13 cellular contexts compared by ENCODE assay signal in genomic region chr6:14710421-14710820, GRCh38.
A peak's percentile ranks its signal among the peaks of the same experiment; 100 is the strongest.
DNase-seq lines count a peak whose midpoint lies in the region; TF ChIP-seq lines count a peak whose summit lies in the region.
"Had no signal": no experiment of that assay in that cellular context is flagged by ENCODE, and none has a peak within 500 bp of the region (broad histone marks: within the 10 kb centered on the region; RNA-seq: fewer than 3 reads in every experiment).

No MANE protein-coding gene starts in this region.

- H3K36me3 Mint-ChIP-seq in CD14-positive monocyte (peaks cover 6 to 7% of the 10 kb centered on the region in 2 donors), glutamatergic neuron (ENCODE audit: unreplicated experiment) (no peaks in the 10 kb centered on the region)
- H3K36me3 Mint-ChIP-seq in activated T-helper 1 cell treated with anti-CD3 and anti-CD28 coated beads, Interleukin-12 subunit alpha, Interleukin-12 subunit beta, Interleukin-2, Interleukin-4 antibody, amounts not matched to agents 30 ng/mL and 10 ng/mL and 1 ng/mL, durations not matched to agents 14 hours and 24 hours and 36 hours (ENCODE audit: low read depth): peaks cover 3% of the 10 kb centered on the region
- H3K36me3 Mint-ChIP-seq: activated naive CD8-positive, alpha-beta T cell had no signal

- intact Hi-C loops in CD14-positive monocyte (cut with micrococcal nuclease): loop anchor here in 1 of 2 donors (10.0 kb wide), 1 partner anchor 436 kb away; no protein-coding TSS in a partner anchor
- intact Hi-C loops in activated T-helper 1 cell treated with anti-CD3 and anti-CD28 coated beads, Interleukin-12 subunit alpha, Interleukin-12 subunit beta, Interleukin-2, Interleukin-4 antibody, amounts not matched to agents 30 ng/mL and 10 ng/mL and 1 ng/mL, durations not matched to agents 14 hours and 24 hours and 36 hours (cut with micrococcal nuclease): loop anchor here (2.0 to 5.0 kb wide), 4 partner anchors 48 to 802 kb away; no protein-coding TSS in a partner anchor

- H3K27me3 Mint-ChIP-seq in CD14-positive monocyte (ENCODE audit: low read depth in 3 of 3): peaks cover 0 to 5% (median 4%) of the 10 kb centered on the region in 3 donors
- H3K27me3 Mint-ChIP-seq in activated T-helper 1 cell treated with anti-CD3 and anti-CD28 coated beads, Interleukin-12 subunit alpha, Interleukin-12 subunit beta, Interleukin-2, Interleukin-4 antibody, amounts not matched to agents 30 ng/mL and 10 ng/mL and 1 ng/mL, durations not matched to agents 14 hours and 24 hours and 36 hours (ENCODE audit: insufficient read depth): peaks cover 4% of the 10 kb centered on the region
- H3K27me3 Mint-ChIP-seq in glutamatergic neuron (ENCODE audit: unreplicated experiment): peaks cover 3% of the 10 kb centered on the region
- H3K27me3 Mint-ChIP-seq: activated naive CD8-positive, alpha-beta T cell had no signal

- POLR2A ChIA-PET in AG04450 (lab: Yijun Ruan, JAX): no interaction called here

- H3K4me3 ChIP-seq in AG04450 (ENCODE audit: low read depth, low read length): no peak overlapping the region
- H3K4me3 ChIP-seq: heart left ventricle had no signal

- H3K9me3 ChIP-seq in AG04450 (ENCODE audit: control insufficient read depth, insufficient read depth, low read length): no peaks in the 10 kb centered on the region

- H3K9me3 Mint-ChIP-seq in CD14-positive monocyte: peaks cover 0 to 5% (median 2%) of the 10 kb centered on the region in 7 donors
- H3K9me3 Mint-ChIP-seq in activated T-helper 1 cell treated with anti-CD3 and anti-CD28 coated beads, Interleukin-12 subunit alpha, Interleukin-12 subunit beta, Interleukin-2, Interleukin-4 antibody, amounts not matched to agents 30 ng/mL and 10 ng/mL and 1 ng/mL, durations not matched to agents 14 hours and 24 hours and 36 hours: no peaks in the 10 kb centered on the region
- H3K9me3 Mint-ChIP-seq in glutamatergic neuron (ENCODE audit: unreplicated experiment): no peaks in the 10 kb centered on the region

- H3K4me3 Mint-ChIP-seq in CD14-positive monocyte: no peak overlapping the region
- no peak overlapping the region for H3K4me3 Mint-ChIP-seq in activated T-helper 1 cell treated with anti-CD3 and anti-CD28 coated beads, Interleukin-12 subunit alpha, Interleukin-12 subunit beta, Interleukin-2, Interleukin-4 antibody, amounts not matched to agents 30 ng/mL and 10 ng/mL and 1 ng/mL, durations not matched to agents 14 hours and 24 hours and 36 hours
- H3K4me3 Mint-ChIP-seq in glutamatergic neuron (ENCODE audit: unreplicated experiment): no peak overlapping the region
- H3K4me3 Mint-ChIP-seq: activated naive CD8-positive, alpha-beta T cell; H9 had no signal

- CTCF ChIA-PET in AG04450 (lab: Charles Lee): interaction anchor here (0.6 to 1.5 kb wide), 6 partner anchors 8 to 581 kb away, joined by 3 to 6 read pairs (median 3); no protein-coding TSS in a partner anchor

- no peaks in the 10 kb centered on the region for H3K27me3 ChIP-seq in AG04450 (ENCODE audit: control insufficient read depth, insufficient read depth, low read length)
- H3K27me3 ChIP-seq: heart left ventricle had no signal

- H3K4me1 Mint-ChIP-seq in CD14-positive monocyte (peaks cover 69% of the 10 kb centered on the region), glutamatergic neuron (ENCODE audit: low read depth, unreplicated experiment) (peaks cover 15% of the 10 kb centered on the region)
- peaks cover 41% of the 10 kb centered on the region for H3K4me1 Mint-ChIP-seq in activated T-helper 1 cell treated with anti-CD3 and anti-CD28 coated beads, Interleukin-12 subunit alpha, Interleukin-12 subunit beta, Interleukin-2, Interleukin-4 antibody, amounts not matched to agents 30 ng/mL and 10 ng/mL and 1 ng/mL, durations not matched to agents 14 hours and 24 hours and 36 hours (ENCODE audit: low read depth)

- DNase-seq in AG04450 (ENCODE audit: low read depth, low spot score) (no peak), CD14-positive monocyte (ENCODE audit: low spot score) (no peak), glutamatergic neuron (no peak), substantia nigra (lab: John Stamatoyannopoulos, UW) (no peak), RPMI8226 (no peak), cerebellar nuclear complex (lab: John Stamatoyannopoulos, UW) (no peak)
- no peak for DNase-seq in activated T-helper 1 cell treated with anti-CD3 and anti-CD28 coated beads, Interleukin-12 subunit alpha, Interleukin-12 subunit beta, Interleukin-2, Interleukin-4 antibody, amounts not matched to agents 30 ng/mL and 10 ng/mL and 1 ng/mL, durations not matched to agents 14 hours and 24 hours and 36 hours (ENCODE audit: low spot score)
- no peak for DNase-seq in activated effector memory CD4-positive, alpha-beta T cell treated with Interleukin-2 at 50 U/mL for 16 hours
- DNase-seq: midbrain had no signal

- TF ChIP-seq CTCF in AG04450 (IDR thresholded peaks at IDR 0.05; ENCODE audit: low read depth, low read length) (no peak), CD14-positive monocyte (IDR thresholded peaks at IDR 0.05) (no peak), glutamatergic neuron (IDR thresholded peaks at IDR 0.05; ENCODE audit: partially characterized antibody, unreplicated experiment) (no peak)

- peak overlapping the region; percentile 70 for H3K27ac ChIP-seq in AG04450 (ENCODE audit: low read depth, low read length)
- no peak overlapping the region for H3K27ac ChIP-seq in substantia nigra (ENCODE audit: low read depth, low read length, poor library complexity, severe bottlenecking)

- peak overlapping the region; percentile 90 to 99 (median 97) for H3K27ac Mint-ChIP-seq in CD14-positive monocyte
- peak overlapping the region; percentile 57 for H3K27ac Mint-ChIP-seq in activated T-helper 1 cell treated with anti-CD3 and anti-CD28 coated beads, Interleukin-12 subunit alpha, Interleukin-12 subunit beta, Interleukin-2, Interleukin-4 antibody, amounts not matched to agents 30 ng/mL and 10 ng/mL and 1 ng/mL, durations not matched to agents 14 hours and 24 hours and 36 hours
- peak overlapping the region; percentile 69 for H3K27ac Mint-ChIP-seq in glutamatergic neuron (ENCODE audit: unreplicated experiment)
- H3K27ac Mint-ChIP-seq: progenitor cell of endocrine pancreas had no signal
